In the genomic region with DNA sequence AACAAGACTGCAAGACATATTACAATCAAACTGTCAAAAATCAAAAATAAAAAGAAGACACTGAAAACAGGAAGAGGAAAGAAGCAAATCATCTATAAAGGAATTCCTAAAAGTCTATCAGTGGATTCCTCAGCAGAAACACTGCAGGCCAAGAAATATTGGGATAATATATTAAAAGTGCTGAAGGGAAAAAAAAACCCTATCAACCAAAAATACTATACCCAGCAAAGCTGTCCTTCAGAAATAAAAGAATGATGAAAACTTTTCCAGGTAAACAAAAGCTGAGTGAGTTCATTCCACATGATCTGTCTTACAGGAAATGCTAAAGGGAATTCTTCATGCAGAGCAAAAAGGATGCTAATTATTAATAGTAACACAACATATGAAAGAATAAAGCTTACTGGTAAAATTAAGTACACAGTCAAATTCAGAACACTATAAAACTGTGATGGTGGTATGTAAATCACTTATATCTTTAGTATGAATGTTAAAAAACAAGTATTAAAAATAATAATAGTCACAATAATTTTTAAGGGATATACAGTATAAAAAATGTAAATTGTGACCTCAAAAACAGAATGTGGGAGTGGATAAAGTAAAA, we compare ENCODE assay signal across 26 cellular contexts.
"Had no signal": no experiment of that assay in that cellular context is flagged by ENCODE, and none has a peak within 500 bp of the region (broad histone marks: within the 10 kb centered on the region; RNA-seq: fewer than 3 reads in every experiment).

No MANE protein-coding gene starts in this region.

- H3K4me3 ChIP-seq: colonic mucosa, coronary artery, dorsolateral prefrontal cortex, esophagus muscularis mucosa, esophagus squamous epithelium, gastrocnemius medialis, gastroesophageal sphincter, heart left ventricle, heart right ventricle had no signal

- DNase-seq: colonic mucosa; cortex of kidney; dermis blood vessel endothelial cell; dorsolateral prefrontal cortex; effector CD4-positive, alpha-beta T cell; effector CD8-positive, alpha-beta T cell; effector memory CD4-positive, alpha-beta T cell; effector memory CD8-positive, alpha-beta T cell; endodermal cell; erythroblast; esophagus squamous epithelium; foreskin fibroblast; foreskin keratinocyte; foreskin melanocyte; gastrocnemius medialis; glutamatergic neuron; head of caudate nucleus; heart left ventricle; heart right ventricle had no signal

- H3K9me3 ChIP-seq: colonic mucosa, gastrocnemius medialis had no signal

- ATAC-seq: effector memory CD8-positive, alpha-beta T cell; esophagus mucosa; foreskin keratinocyte; gastrocnemius medialis; gastroesophageal sphincter; heart left ventricle; heart right ventricle had no signal

- H3K36me3 ChIP-seq: colonic mucosa, esophagus muscularis mucosa, esophagus squamous epithelium, gastrocnemius medialis, gastroesophageal sphincter, heart left ventricle, heart right ventricle had no signal

- H3K4me1 ChIP-seq: colonic mucosa, esophagus muscularis mucosa, esophagus squamous epithelium, foreskin keratinocyte, gastrocnemius medialis, gastroesophageal sphincter, heart left ventricle, heart right ventricle had no signal

- H3K4me1 Mint-ChIP-seq: endodermal cell had no signal

- FAIRE-seq: endothelial cell of umbilical vein had no signal

- H3K4me3 Mint-ChIP-seq: dendritic cell treated with granulocyte-macrophage colony-stimulating factor and Interleukin-4, amounts not matched to agents 40 ng/mL and 50 ng/mL, for 4 days; effector memory CD8-positive, alpha-beta T cell; endodermal cell had no signal

- H3K27ac ChIP-seq: colonic mucosa, coronary artery, dorsolateral prefrontal cortex, epithelial cell of prostate, esophagus muscularis mucosa, esophagus squamous epithelium, foreskin keratinocyte, gastrocnemius medialis, gastroesophageal sphincter, heart left ventricle, heart right ventricle had no signal

- H3K27me3 ChIP-seq: colonic mucosa, dorsolateral prefrontal cortex, esophagus muscularis mucosa, esophagus squamous epithelium, gastrocnemius medialis, heart right ventricle had no signal

- H3K27ac Mint-ChIP-seq: dendritic cell treated with granulocyte-macrophage colony-stimulating factor and Interleukin-4, amounts not matched to agents 40 ng/mL and 50 ng/mL, for 4 days; effector memory CD8-positive, alpha-beta T cell; endodermal cell had no signal
